ENCODE assay signal across 8 cellular contexts in the genomic region with DNA sequence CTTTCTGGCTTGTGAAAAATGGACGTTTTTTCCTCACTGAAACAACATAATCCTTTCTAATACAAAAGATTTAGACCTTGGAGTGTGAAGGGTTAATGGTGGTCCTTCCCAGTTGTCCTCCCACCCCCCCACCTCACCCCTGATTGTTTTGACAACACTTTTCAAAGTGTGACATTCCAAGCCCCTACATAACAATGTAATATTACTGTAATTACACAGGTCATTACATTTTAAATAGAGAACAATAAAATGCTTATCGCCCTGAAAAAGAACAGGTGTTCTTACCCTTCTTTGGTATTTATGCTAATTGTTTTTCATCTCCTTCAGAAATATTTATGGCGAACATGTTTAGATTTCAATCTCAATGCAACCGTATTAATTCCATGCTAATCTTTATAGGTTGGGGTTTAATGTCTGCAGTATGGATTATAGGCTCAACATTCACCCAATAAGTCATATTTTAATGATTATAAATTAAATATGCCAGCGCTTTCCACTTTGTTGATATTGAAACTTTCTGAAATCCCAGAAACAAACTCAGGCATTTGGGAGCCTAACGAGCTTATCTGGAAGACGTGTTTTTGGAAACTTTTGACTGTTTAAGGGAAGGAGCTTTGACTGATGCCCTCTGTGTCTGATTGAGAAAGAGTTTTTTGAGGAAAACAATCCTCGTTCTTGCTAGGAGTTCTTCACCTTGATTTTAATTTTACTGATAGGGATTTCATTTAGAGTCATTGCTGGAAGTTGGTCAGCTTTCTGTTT. TPM values are rescaled to one million over a fixed set of nuclear protein-coding genes. Genes with fewer than 3 reads are reported as not detected.
DNase-seq lines count a peak whose midpoint lies in the region; TF ChIP-seq lines count a peak whose summit lies in the region.

No MANE protein-coding gene starts in this region.

- H3K27me3 ChIP-seq in SJCRH30 (no peaks in the 10 kb centered on the region), ovary (no peaks in the 10 kb centered on the region)

- H3K9me3 ChIP-seq in SJCRH30 (replicated peaks) (no peaks in the 10 kb centered on the region), ovary (no peaks in the 10 kb centered on the region)

- DNase-seq in SJCRH30 (peak in 1 of 2 experiments; percentile 54), fibroblast of villous mesenchyme (ENCODE audit: low read depth) (peak; percentile 76), ovary (no peak), CD1c-positive myeloid dendritic cell (ENCODE audit: extremely low spot score) (no peak), iPS-NIHi7 (ENCODE audit: extremely low spot score) (no peak), cerebellar cortex (ENCODE audit: low spot score) (no peak), NOMO-1 (lab: John Stamatoyannopoulos, UW; ENCODE audit: unreplicated experiment in 2 of 2) (no peak)

- no peak for TF ChIP-seq CTCF in C4-2B (conservative IDR thresholded peaks at IDR 0.05)
- no peak for TF ChIP-seq CTCF in fibroblast of villous mesenchyme (IDR thresholded peaks at IDR 0.05; ENCODE audit: insufficient read depth, low read depth, low read length)
- no peak for TF ChIP-seq CTCF in ovary (IDR thresholded peaks at IDR 0.05)

- intact Hi-C loops in ovary (cut with DNase I), result loop anchor here (5.0 to 10.0 kb wide), 6 partner anchors 97 to 430 kb away; no protein-coding TSS in a partner anchor

- 11 to 24% (median 13%) methylated on average over 8 of the region's 8 CpGs for WGBS in ovary, 3 donors

- peaks cover 22% of the 10 kb centered on the region for H3K36me3 ChIP-seq in SJCRH30
- H3K36me3 ChIP-seq in ovary, result no peaks in the 10 kb centered on the region

- H3K27ac ChIP-seq in C4-2B (peak overlapping the region; percentile 60; the same call in 1 of the 2 replicates), SJCRH30 (peak overlapping the region; percentile 99), ovary (peak overlapping the region in 1 of 2 donors; percentile 51)

- no peak for TF ChIP-seq EP300 in ovary (IDR thresholded peaks at IDR 0.05)

- no peak for TF ChIP-seq POLR2A in ovary (IDR thresholded peaks at IDR 0.05)

- H3K4me1 ChIP-seq in SJCRH30, result peaks cover 59% of the 10 kb centered on the region
- H3K4me1 ChIP-seq in ovary (ENCODE audit: insufficient read depth), result peaks cover 27% of the 10 kb centered on the region

- H3K4me3 ChIP-seq in SJCRH30 (peak overlapping the region; percentile 86), fibroblast of villous mesenchyme (ENCODE audit: low read depth, low read length) (peak overlapping the region; percentile 90), ovary (peak overlapping the region; percentile 22)

RNA-seq across cellular contexts. Expression of a gene that starts 5.1 kb away (rescaled TPM):
- total RNA-seq in SJCRH30 (2014; rRNA removed; shearing (Covaris generic)), result 19.4 and 22.1 TPM in 2 replicates
- 7.1 and 12.5 TPM in 2 replicates for total RNA-seq in fibroblast of villous mesenchyme
- 10 to 100 TPM; 21.1 to 39.2 (median 34.5) TPM for total RNA-seq in ovary
- 10 to 100 TPM; 29.1 to 41.7 TPM for polyA plus RNA-seq in ovary

Comparison
In these comparisons a context has a peak if more than half of its experiments do, and no peak if none do; other contexts are left out.
1. H3K4me3 ChIP-seq: peak in every context shown above with its lines; median percentile 90 in fibroblast of villous mesenchyme; 86 in SJCRH30; 22 in ovary.